10 cellular contexts compared by ENCODE assay signal in genomic region chr4:24793219-24794005, GRCh38. TPM values are rescaled to one million over a fixed set of nuclear protein-coding genes. Genes with fewer than 3 reads are reported as not detected.
DNase-seq lines count a peak whose midpoint lies in the region; ATAC-seq and TF ChIP-seq lines count a peak whose summit lies in the region.
"Had no signal": no experiment of that assay in that cellular context is flagged by ENCODE, and none has a peak within 500 bp of the region (broad histone marks: within the 10 kb centered on the region; RNA-seq: fewer than 3 reads in every experiment).

No MANE protein-coding gene starts in this region.

- intact Hi-C loops in tibial artery (cut with DNase I; ENCODE audit: low total_unique reads) = loop anchor here (5.0 to 10.0 kb wide), 4 partner anchors 209 to 371 kb away; partner anchors contain the start of genes DHX15, LGI2 and SEPSECS
- intact Hi-C loops in activated CD4-positive, alpha-beta memory T cell treated with anti-CD3 and anti-CD28 coated beads for 36 hours (cut with micrococcal nuclease) = no loop called here

- CTCF ChIA-PET in activated CD4-positive, alpha-beta memory T cell treated with anti-CD3 and anti-CD28 coated beads for 36 hours (lab: Charles Lee) = no interaction called here

- no peak overlapping the region for H3K27ac Mint-ChIP-seq in activated CD4-positive, alpha-beta memory T cell treated with anti-CD3 and anti-CD28 coated beads for 36 hours

- H3K4me1 ChIP-seq in RWPE2 (ENCODE audit: insufficient read depth, poor library complexity, severe bottlenecking) (no peaks in the 10 kb centered on the region), gastroesophageal sphincter (peaks cover 0 to 50% (median 10%) of the 10 kb centered on the region in 3 donors), tibial artery (peaks cover 0 to 43% (median 15%) of the 10 kb centered on the region in 4 donors)

- H3K36me3 Mint-ChIP-seq in activated CD4-positive, alpha-beta memory T cell treated with anti-CD3 and anti-CD28 coated beads for 36 hours = no peaks in the 10 kb centered on the region

- H3K27ac ChIP-seq in RWPE2 (ENCODE audit: poor library complexity, severe bottlenecking) (no peak overlapping the region), gastroesophageal sphincter (peak overlapping the region; percentile 93 to 97 (median 94)), tibial artery (peak overlapping the region; percentile 93 to 96)

- no peak for TF ChIP-seq POLR2A in gastroesophageal sphincter (IDR thresholded peaks at IDR 0.05)

- H3K27me3 ChIP-seq in RWPE2 (ENCODE audit: insufficient read depth, poor library complexity, severe bottlenecking) (no peaks in the 10 kb centered on the region), gastroesophageal sphincter (no peaks in the 10 kb centered on the region), tibial artery (no peaks in the 10 kb centered on the region)

- peak; percentile 66; the same call in 2 of the 3 replicates for ATAC-seq in RWPE2 (ENCODE audit: low read depth)
- ATAC-seq in gastroesophageal sphincter = no peak

- H3K27me3 Mint-ChIP-seq in activated CD4-positive, alpha-beta memory T cell treated with anti-CD3 and anti-CD28 coated beads for 36 hours = peaks cover 6% of the 10 kb centered on the region

- DNase-seq in NCI-H524 (lab: John Stamatoyannopoulos, UW) = peak; percentile 17 to 28
- no peak for DNase-seq in NCI-H524 treated with DMSO at 0.1 percent for 48 hours (lab: John Stamatoyannopoulos, UW)
- no peak for DNase-seq in RWPE2 (ENCODE audit: low spot score)
- no peak for DNase-seq in tibial artery
- no peak for DNase-seq in putamen (ENCODE audit: low spot score)
- no peak for DNase-seq in activated CD8-positive, alpha-beta memory T cell treated with anti-CD3 and anti-CD28 coated beads, Interleukin-2, amount 50 U/mL, for 4 hours
- no peak for DNase-seq in activated CD4-positive, alpha-beta memory T cell treated with anti-CD3 and anti-CD28 coated beads for 36 hours
- DNase-seq: activated CD4-positive, alpha-beta T cell treated with anti-CD3 and anti-CD28 coated beads, Interleukin-2, amount 50 U/mL, for 48 hours; NCI-H2171 had no signal

- TF ChIP-seq EP300 in gastroesophageal sphincter (IDR thresholded peaks at IDR 0.05) = no peak

- H3K4me1 Mint-ChIP-seq in activated CD4-positive, alpha-beta memory T cell treated with anti-CD3 and anti-CD28 coated beads for 36 hours (ENCODE audit: low read depth) = no peaks in the 10 kb centered on the region

- H3K9me3 ChIP-seq in RWPE2 (ENCODE audit: severe bottlenecking) (no peaks in the 10 kb centered on the region), gastroesophageal sphincter (no peaks in the 10 kb centered on the region), tibial artery (no peaks in the 10 kb centered on the region)

- TF ChIP-seq CTCF in RWPE2 (IDR thresholded peaks at IDR 0.05; ENCODE audit: poor library complexity, severe bottlenecking) = peak; percentile 48
- peak in 3 of 4 experiments; percentile 30 to 49 (median 36) for TF ChIP-seq CTCF in gastroesophageal sphincter (IDR thresholded peaks at IDR 0.05)
- peak; percentile 27 to 32 for TF ChIP-seq CTCF in tibial artery (IDR thresholded peaks at IDR 0.05)

- POLR2A ChIA-PET in activated CD4-positive, alpha-beta memory T cell treated with anti-CD3 and anti-CD28 coated beads for 36 hours (lab: Charles Lee) = no interaction called here

- H3K4me3 ChIP-seq in RWPE2 (ENCODE audit: severe bottlenecking) (no peak overlapping the region), gastroesophageal sphincter (no peak overlapping the region), tibial artery (peak overlapping the region; percentile 47 to 58)

- no peak overlapping the region for H3K4me3 Mint-ChIP-seq in activated CD4-positive, alpha-beta memory T cell treated with anti-CD3 and anti-CD28 coated beads for 36 hours

- H3K36me3 ChIP-seq in RWPE2 (ENCODE audit: low read depth) (no peaks in the 10 kb centered on the region), gastroesophageal sphincter (no peaks in the 10 kb centered on the region), tibial artery (no peaks in the 10 kb centered on the region)

- WGBS in gastroesophageal sphincter (ENCODE audit: low coverage in 1 of 2), 2 donors = 72 to 85% methylated on average over 7 to 8 of the region's 8 CpGs

- no peaks in the 10 kb centered on the region for H3K9me3 Mint-ChIP-seq in activated CD4-positive, alpha-beta memory T cell treated with anti-CD3 and anti-CD28 coated beads for 36 hours

RNA-seq across cellular contexts. Expression of gene SOD3, which starts 2.0 kb away (rescaled TPM):
- total RNA-seq in gastroesophageal sphincter = 100 to 1,000 TPM; 199 to 801 (median 448) TPM
- total RNA-seq in activated CD4-positive, alpha-beta memory T cell treated with anti-CD3 and anti-CD28 coated beads for 36 hours = not detected

Comparison
In these comparisons a context has a peak if more than half of its experiments do, and no peak if none do; other contexts are left out.
1. DNase-seq: peak in NCI-H524 (2 of 2); none in NCI-H524 treated with DMSO at 0.1 percent for 48 hours (single experiment), RWPE2 (single experiment), tibial artery (0 of 2), putamen (single experiment), activated CD8-positive, alpha-beta memory T cell treated with anti-CD3 and anti-CD28 coated beads, Interleukin-2, amount 50 U/mL, for 4 hours (single experiment) and activated CD4-positive, alpha-beta memory T cell treated with anti-CD3 and anti-CD28 coated beads for 36 hours (single experiment).
2. H3K4me3 ChIP-seq: peak in tibial artery (2 of 2); none in RWPE2 (single experiment) and gastroesophageal sphincter (0 of 2).
3. RNA of gene SOD3, which starts 2.0 kb away (total RNA-seq): 199 to 801 TPM in gastroesophageal sphincter; not detected in activated CD4-positive, alpha-beta memory T cell treated with anti-CD3 and anti-CD28 coated beads for 36 hours; every median in the first group is over 100 times any median in the second.
4. Peak in every context shown above with its lines, with median percentiles within 50 percentile points of each other: CTCF ChIP-seq.